In genomic region chr3:105802073-105802706, GRCh38 we compare ENCODE assay signal across 10 cellular contexts.
DNase-seq lines count a peak whose midpoint lies in the region; ATAC-seq and TF ChIP-seq lines count a peak whose summit lies in the region.
"Had no signal": no experiment of that assay in that cellular context is flagged by ENCODE, and none has a peak within 500 bp of the region (broad histone marks: within the 10 kb centered on the region; RNA-seq: fewer than 3 reads in every experiment).

No MANE protein-coding gene starts in this region.

- H3K36me3 ChIP-seq in naive thymus-derived CD4-positive, alpha-beta T cell (ENCODE audit: control insufficient read depth in 2 of 3, insufficient read depth in 3 of 3, low read length in 3 of 3) = no peaks in the 10 kb centered on the region
- peaks cover 0 to 17% of the 10 kb centered on the region in 2 experiments for H3K36me3 ChIP-seq in SK-N-SH (replicated peaks in 1 of 2; ENCODE audit: control insufficient read depth in 1 of 2, insufficient read depth in 2 of 2, low read length in 1 of 2)
- H3K36me3 ChIP-seq: heart left ventricle had no signal

- POLR2A ChIA-PET in naive thymus-derived CD4-positive, alpha-beta T cell (lab: Charles Lee) = interaction anchor here (0.7 kb wide), 1 partner anchor 24 kb away, joined by 3 read pairs; no protein-coding TSS in a partner anchor
- POLR2A ChIA-PET in SK-N-SH (lab: Yijun Ruan, JAX) = no interaction called here

- H3K27ac Mint-ChIP-seq in H9 = peak overlapping the region in 2 of 3 experiments; percentile 42 to 81; a peak in 4 of 7 replicates
- peak overlapping the region; percentile 43 for H3K27ac Mint-ChIP-seq in activated T-helper 2 cell treated with anti-CD3 and anti-CD28 coated beads, Interferon-gamma antibody, Interleukin-2, Interleukin-4, amounts not matched to agents 10 μg/mL and 5 μg/mL and 100 μg/mL, durations not matched to agents 14 hours and 24 hours and 36 hours
- peak overlapping the region; percentile 26 to 74 (median 43) for H3K27ac Mint-ChIP-seq in naive thymus-derived CD4-positive, alpha-beta T cell

- no peak overlapping the region for H2BK15ac ChIP-seq in H9 (ENCODE audit: low read depth, low read length)

- H3K4me1 ChIP-seq in H9 (ENCODE audit: insufficient read depth, low read length) (peaks cover 6% of the 10 kb centered on the region; the same call in 1 of the 2 replicates), SK-N-SH (ENCODE audit: control insufficient read depth in 1 of 2, insufficient read depth in 2 of 2, low read depth in 1 of 2, low read length in 1 of 2) (peaks cover 8 to 18% of the 10 kb centered on the region in 2 experiments)
- H3K4me1 ChIP-seq in naive thymus-derived CD4-positive, alpha-beta T cell (ENCODE audit: control insufficient read depth in 2 of 2, insufficient read depth in 2 of 2, low read length in 2 of 2) = peaks cover 19 to 46% of the 10 kb centered on the region in 2 donors

- no peak overlapping the region for H2BK120ac ChIP-seq in H9 (ENCODE audit: low read depth, low read length, poor library complexity, severe bottlenecking)

- H3K9ac ChIP-seq in H9 (ENCODE audit: extremely low read depth, insufficient read length, low read length) (no peak overlapping the region), SK-N-SH (no peak overlapping the region)

- peaks cover 10% of the 10 kb centered on the region for H3F3A ChIP-seq in SK-N-SH (replicated peaks; ENCODE audit: insufficient read depth)

- H3K9me3 Mint-ChIP-seq in H9 = no peaks in the 10 kb centered on the region
- H3K9me3 Mint-ChIP-seq in activated T-helper 2 cell treated with anti-CD3 and anti-CD28 coated beads, Interferon-gamma antibody, Interleukin-2, Interleukin-4, amounts not matched to agents 10 μg/mL and 5 μg/mL and 100 μg/mL, durations not matched to agents 14 hours and 24 hours and 36 hours = peaks cover 3% of the 10 kb centered on the region
- peaks cover 0 to 5% (median 0%) of the 10 kb centered on the region in 11 donors for H3K9me3 Mint-ChIP-seq in naive thymus-derived CD4-positive, alpha-beta T cell

- no peak for ATAC-seq in naive thymus-derived CD4-positive, alpha-beta T cell

- no peak overlapping the region for H2AK5ac ChIP-seq in H9 (ENCODE audit: insufficient read length, low read length)

- no peaks in the 10 kb centered on the region for H3K79me1 ChIP-seq in H9 (ENCODE audit: insufficient read depth, low read depth, low read length, poor library complexity, severe bottlenecking)

- H3K79me2 ChIP-seq in H9 (ENCODE audit: insufficient read depth, low read length) = peaks cover 2% of the 10 kb centered on the region; the same call in 1 of the 2 replicates
- H3K79me2 ChIP-seq in SK-N-SH (ENCODE audit: insufficient read depth) = peaks cover 31% of the 10 kb centered on the region

- CTCF ChIA-PET in naive thymus-derived CD4-positive, alpha-beta T cell (lab: Charles Lee) = interaction anchor here (0.9 kb wide), 1 partner anchor 51 kb away, joined by 3 read pairs; no protein-coding TSS in a partner anchor
- CTCF ChIA-PET in SK-N-SH (lab: Yijun Ruan, JAX) = interaction anchor here (1.4 kb wide), 1 partner anchor 808 kb away, joined by 3 read pairs; no protein-coding TSS in a partner anchor

- no peak overlapping the region for H3K18ac ChIP-seq in H9 (ENCODE audit: insufficient read length, low read depth, low read length)

- TF ChIP-seq RAD21 in SK-N-SH (IDR thresholded peaks at IDR 0.05; ENCODE audit: low read length) = no peak

- no peak overlapping the region for H3K4me3 Mint-ChIP-seq in H9
- H3K4me3 Mint-ChIP-seq in activated T-helper 2 cell treated with anti-CD3 and anti-CD28 coated beads, Interferon-gamma antibody, Interleukin-2, Interleukin-4, amounts not matched to agents 10 μg/mL and 5 μg/mL and 100 μg/mL, durations not matched to agents 14 hours and 24 hours and 36 hours (ENCODE audit: low read depth) = no peak overlapping the region
- peak overlapping the region in 2 of 10 donors; percentile 15 to 21 for H3K4me3 Mint-ChIP-seq in naive thymus-derived CD4-positive, alpha-beta T cell

- no peak overlapping the region for H2BK12ac ChIP-seq in H9 (ENCODE audit: insufficient read length, low read depth, low read length)

- no peak overlapping the region for H3K14ac ChIP-seq in H9 (ENCODE audit: insufficient read depth, low read length)

- DNase-seq in GM12865 (ENCODE audit: low read depth) (peak; percentile 51), H9 (no peak), NCI-H2029 treated with DMSO at 0.1 percent for 48 hours (lab: John Stamatoyannopoulos, UW) (no peak), NCI-H774 (lab: John Stamatoyannopoulos, UW) (no peak), SK-N-SH (no peak)
- no peak for DNase-seq in activated T-helper 2 cell treated with anti-CD3 and anti-CD28 coated beads, Interferon-gamma antibody, Interleukin-2, Interleukin-4, amounts not matched to agents 10 μg/mL and 5 μg/mL and 100 μg/mL, durations not matched to agents 14 hours and 24 hours and 36 hours (ENCODE audit: low spot score)
- DNase-seq in naive thymus-derived CD4-positive, alpha-beta T cell = no peak
- DNase-seq: heart left ventricle, occipital lobe, small intestine had no signal

- H3K36me3 Mint-ChIP-seq in H9 (ENCODE audit: insufficient read depth in 1 of 3, low read depth in 3 of 3) = no peaks in the 10 kb centered on the region; a peak in 1 of 7 replicates
- peaks cover 71% of the 10 kb centered on the region for H3K36me3 Mint-ChIP-seq in activated T-helper 2 cell treated with anti-CD3 and anti-CD28 coated beads, Interferon-gamma antibody, Interleukin-2, Interleukin-4, amounts not matched to agents 10 μg/mL and 5 μg/mL and 100 μg/mL, durations not matched to agents 14 hours and 24 hours and 36 hours (ENCODE audit: low read depth)
- peaks cover 4 to 42% (median 15%) of the 10 kb centered on the region in 5 donors for H3K36me3 Mint-ChIP-seq in naive thymus-derived CD4-positive, alpha-beta T cell

- H4K5ac ChIP-seq in H9 (ENCODE audit: insufficient read length, low read depth, low read length) = no peak overlapping the region

- H3K27ac ChIP-seq in H9 (ENCODE audit: insufficient read length, low read depth, low read length) (no peak overlapping the region), SK-N-SH (ENCODE audit: low read depth in 2 of 2, low read length in 1 of 2) (no peak overlapping the region)
- H3K27ac ChIP-seq in naive thymus-derived CD4-positive, alpha-beta T cell (ENCODE audit: low read depth, low read length) = no peak overlapping the region

- no peak overlapping the region for H2AFZ ChIP-seq in H9 (ENCODE audit: low read length)
- no peak overlapping the region for H2AFZ ChIP-seq in SK-N-SH (ENCODE audit: low read depth)

- H4K91ac ChIP-seq in H9 (ENCODE audit: insufficient read length, low read depth, low read length) = no peak overlapping the region

- H3K4me2 ChIP-seq in H9 (ENCODE audit: insufficient read depth, insufficient read length, low read length) (no peak overlapping the region), SK-N-SH (no peak overlapping the region)

- H3K23ac ChIP-seq in H9 (ENCODE audit: insufficient read length, low read depth, low read length) = no peak overlapping the region

- no peak for TF ChIP-seq EP300 in SK-N-SH (IDR thresholded peaks at IDR 0.05; ENCODE audit: borderline replicate concordance in 1 of 2, low read depth in 1 of 2, low read length in 1 of 2)

- H3K27me3 ChIP-seq in H9 (ENCODE audit: insufficient read depth, low read length) = no peaks in the 10 kb centered on the region
- no peaks in the 10 kb centered on the region for H3K27me3 ChIP-seq in naive thymus-derived CD4-positive, alpha-beta T cell (ENCODE audit: control insufficient read depth in 2 of 2, insufficient read depth in 2 of 2, low read length in 2 of 2)
- H3K27me3 ChIP-seq in SK-N-SH (ENCODE audit: insufficient read depth) = no peaks in the 10 kb centered on the region
- H3K27me3 ChIP-seq: heart left ventricle had no signal

- no peaks in the 10 kb centered on the region for H3K23me2 ChIP-seq in H9 (ENCODE audit: insufficient read length, low read depth, low read length, poor library complexity, severe bottlenecking)

- H3K9me3 ChIP-seq in H9 (ENCODE audit: control insufficient read depth, low read depth, low read length) (no peaks in the 10 kb centered on the region), SK-N-SH (no peaks in the 10 kb centered on the region)
- no peaks in the 10 kb centered on the region for H3K9me3 ChIP-seq in naive thymus-derived CD4-positive, alpha-beta T cell (ENCODE audit: control insufficient read depth in 2 of 3, low read length in 3 of 3)
- H3K9me3 ChIP-seq: heart left ventricle had no signal

- H3K4me1 Mint-ChIP-seq in H9 = peaks cover 47% of the 10 kb centered on the region in 2 experiments
- H3K4me1 Mint-ChIP-seq in activated T-helper 2 cell treated with anti-CD3 and anti-CD28 coated beads, Interferon-gamma antibody, Interleukin-2, Interleukin-4, amounts not matched to agents 10 μg/mL and 5 μg/mL and 100 μg/mL, durations not matched to agents 14 hours and 24 hours and 36 hours (ENCODE audit: low read depth) = peaks cover 64% of the 10 kb centered on the region
- peaks cover 42 to 91% (median 79%) of the 10 kb centered on the region in 7 donors for H3K4me1 Mint-ChIP-seq in naive thymus-derived CD4-positive, alpha-beta T cell

- H3T11ph ChIP-seq in H9 (ENCODE audit: low read length) = no peak overlapping the region

- no peak overlapping the region for H3K56ac ChIP-seq in H9 (ENCODE audit: insufficient read length, low read depth, low read length)

- no peaks in the 10 kb centered on the region for H3K27me3 Mint-ChIP-seq in H9 (ENCODE audit: low read depth)
- H3K27me3 Mint-ChIP-seq in activated T-helper 2 cell treated with anti-CD3 and anti-CD28 coated beads, Interferon-gamma antibody, Interleukin-2, Interleukin-4, amounts not matched to agents 10 μg/mL and 5 μg/mL and 100 μg/mL, durations not matched to agents 14 hours and 24 hours and 36 hours (ENCODE audit: low read depth) = no peaks in the 10 kb centered on the region
- no peaks in the 10 kb centered on the region for H3K27me3 Mint-ChIP-seq in naive thymus-derived CD4-positive, alpha-beta T cell

- WGBS in H9 (ENCODE audit: extremely low coverage, insufficient read length, low lambda C conversion rate) = no CpG with 5 or more reads among the region's 5 CpGs
- 97% methylated on average over 5 of the region's 5 CpGs for WGBS in SK-N-SH (ENCODE audit: low lambda C conversion rate)

- H2BK5ac ChIP-seq in H9 (ENCODE audit: insufficient read length, low read length) = no peak overlapping the region

- H3K4ac ChIP-seq in H9 (ENCODE audit: low read depth, low read length) = no peak overlapping the region

- no peaks in the 10 kb centered on the region for H3K9me2 ChIP-seq in SK-N-SH

- intact Hi-C loops in activated T-helper 2 cell treated with anti-CD3 and anti-CD28 coated beads, Interferon-gamma antibody, Interleukin-2, Interleukin-4, amounts not matched to agents 10 μg/mL and 5 μg/mL and 100 μg/mL, durations not matched to agents 14 hours and 24 hours and 36 hours (cut with micrococcal nuclease) = no loop called here
- intact Hi-C loops in naive thymus-derived CD4-positive, alpha-beta T cell (cut with micrococcal nuclease) = loop anchor here (2.0 to 10.0 kb wide), 3 partner anchors 15 to 437 kb away; partner anchors contain the start of gene ALCAM (in 1 of the 2)

- no peak overlapping the region for H3K4me3 ChIP-seq in GM12865 (ENCODE audit: low read depth, low read length)
- no peak overlapping the region for H3K4me3 ChIP-seq in naive thymus-derived CD4-positive, alpha-beta T cell (ENCODE audit: low read length)
- no peak overlapping the region for H3K4me3 ChIP-seq in SK-N-SH (ENCODE audit: low read depth in 2 of 2, low read length in 1 of 2)
- H3K4me3 ChIP-seq: heart left ventricle had no signal

- H4K8ac ChIP-seq in H9 (replicated peaks; ENCODE audit: insufficient read length, low read depth, low read length) = no peak overlapping the region

- no peak overlapping the region for H2BK20ac ChIP-seq in H9 (ENCODE audit: low read depth, low read length, poor library complexity, severe bottlenecking)

- TF ChIP-seq CTCF in GM12865 (IDR thresholded peaks at IDR 0.05; ENCODE audit: insufficient read depth, low read depth, low read length, missing control alignments) (no peak), H9 (conservative IDR thresholded peaks at IDR 0.05) (no peak), SK-N-SH (IDR thresholded peaks at IDR 0.05) (no peak)

- H4K20me1 ChIP-seq in H9 (ENCODE audit: control insufficient read depth, insufficient read depth, insufficient read length) = no peaks in the 10 kb centered on the region
- H4K20me1 ChIP-seq in SK-N-SH (ENCODE audit: insufficient read depth) = 0 out of 2 replicates have a peak, but pooled peaks cover 6% of the 10 kb centered on the region
